In genomic region chr11:62538470-62539237, GRCh38 we compare ENCODE assay signal across 9 cellular contexts. TPM values are rescaled to one million over a fixed set of nuclear protein-coding genes. Genes with fewer than 3 reads are reported as not detected.
DNase-seq lines count a peak whose midpoint lies in the region; TF ChIP-seq lines count a peak whose summit lies in the region.
"Had no signal": no experiment of that assay in that cellular context is flagged by ENCODE, and none has a peak within 500 bp of the region (broad histone marks: within the 10 kb centered on the region; RNA-seq: fewer than 3 reads in every experiment).

No MANE protein-coding gene starts in this region.

- peak overlapping the region in 6 of 11 experiments; percentile 5 to 61 (median 48); a peak in 7 of 22 replicates for H3K9ac ChIP-seq in BLaER1 treated with 17β-estradiol and CSF1 and Interleukin-3, amounts not matched to agents 10 nM and 100 nM
- peak overlapping the region; percentile 40 to 80 for H3K9ac ChIP-seq in colonic mucosa (ENCODE audit: low read depth in 2 of 2, low read length in 2 of 2)

- H4K20me1 ChIP-seq in BLaER1 treated with 17β-estradiol and CSF1 and Interleukin-3, amounts not matched to agents 10 nM and 100 nM, result peaks cover 0 to 100% (median 7%) of the 10 kb centered on the region in 11 experiments; a peak in 12 of 22 replicates
- peaks cover 92% of the 10 kb centered on the region for H4K20me1 ChIP-seq in osteoblast (ENCODE audit: insufficient read depth, low read length)

- peaks cover 29 to 66% (median 56%) of the 10 kb centered on the region in 10 experiments for H3K4me1 ChIP-seq in BLaER1 treated with 17β-estradiol and CSF1 and Interleukin-3, amounts not matched to agents 10 nM and 100 nM
- H3K4me1 ChIP-seq in colonic mucosa (peaks cover 56% of the 10 kb centered on the region), osteoblast (ENCODE audit: insufficient read depth, low read length) (peaks cover 64% of the 10 kb centered on the region)

- H3K27me3 ChIP-seq in BLaER1 treated with 17β-estradiol and CSF1 and Interleukin-3, amounts not matched to agents 10 nM and 100 nM, result peaks cover 0 to 13% (median 8%) of the 10 kb centered on the region in 11 experiments; a peak in 16 of 22 replicates
- no peaks in the 10 kb centered on the region for H3K27me3 ChIP-seq in colonic mucosa
- H3K27me3 ChIP-seq in osteoblast (ENCODE audit: insufficient read depth, low read length), result no peaks in the 10 kb centered on the region
- H3K27me3 ChIP-seq: testis had no signal

- intact Hi-C loops in colonic mucosa (cut with DNase I), result no loop called here

- no peak for TF ChIP-seq POLR2A in NB4 (IDR thresholded peaks at IDR 0.05; ENCODE audit: extremely low read depth, insufficient read length)

- H3K27ac ChIP-seq in BLaER1 treated with 17β-estradiol and CSF1 and Interleukin-3, amounts not matched to agents 10 nM and 100 nM, result peak overlapping the region in 3 of 11 experiments; percentile 2 to 44 (median 38); a peak in 4 of 22 replicates
- H3K27ac ChIP-seq in colonic mucosa, result peak overlapping the region; percentile 96
- peak overlapping the region; percentile 58 for H3K27ac ChIP-seq in osteoblast (ENCODE audit: low read depth, low read length)

- peak overlapping the region; percentile 32 to 100 (median 65) for H3K4me2 ChIP-seq in BLaER1 treated with 17β-estradiol and CSF1 and Interleukin-3, amounts not matched to agents 10 nM and 100 nM
- H3K4me2 ChIP-seq in osteoblast (ENCODE audit: insufficient read depth, low read length), result peak overlapping the region; percentile 82

- H3K36me3 ChIP-seq in BLaER1 treated with 17β-estradiol and CSF1 and Interleukin-3, amounts not matched to agents 10 nM and 100 nM, result peaks cover 0 to 55% (median 0%) of the 10 kb centered on the region in 11 experiments; a peak in 11 of 22 replicates
- H3K36me3 ChIP-seq in colonic mucosa (peaks cover 21% of the 10 kb centered on the region), osteoblast (ENCODE audit: insufficient read depth, low read length) (peaks cover 37% of the 10 kb centered on the region)

- H2AFZ ChIP-seq in osteoblast (ENCODE audit: low read length), result no peak overlapping the region

- H3K9me3 ChIP-seq in BLaER1 treated with 17β-estradiol and CSF1 and Interleukin-3, amounts not matched to agents 10 nM and 100 nM (replicated peaks in 1 of 11), result no peaks in the 10 kb centered on the region
- H3K9me3 ChIP-seq in colonic mucosa (no peaks in the 10 kb centered on the region), osteoblast (ENCODE audit: low read depth, low read length) (no peaks in the 10 kb centered on the region)
- H3K9me3 ChIP-seq: testis had no signal

- H3K79me2 ChIP-seq in osteoblast (ENCODE audit: insufficient read depth, low read length), result peaks cover 99% of the 10 kb centered on the region

- DNase-seq in NB4 (ENCODE audit: low read depth) (no peak), colonic mucosa (peak; percentile 50), osteoblast (ENCODE audit: insufficient read length, low spot score, missing footprints) (peak; percentile 81), NCI-H1048 (lab: John Stamatoyannopoulos, UW) (no peak), islet precursor cell (no peak), NCI-H446 treated with DMSO at 0.1 percent for 48 hours (lab: John Stamatoyannopoulos, UW) (no peak), middle frontal gyrus (ENCODE audit: extremely low spot score, low spot score) (no peak)
- DNase-seq: testis had no signal

- no peak overlapping the region for H3K4me3 ChIP-seq in BLaER1 treated with 17β-estradiol and CSF1 and Interleukin-3, amounts not matched to agents 10 nM and 100 nM
- H3K4me3 ChIP-seq in NB4 (ENCODE audit: low read depth, low read length) (peak overlapping the region; percentile 9), colonic mucosa (peak overlapping the region; percentile 0), osteoblast (ENCODE audit: insufficient read depth, low read length) (peak overlapping the region; percentile 51)
- H3K4me3 ChIP-seq: testis had no signal

- TF ChIP-seq CTCF in NB4 (IDR thresholded peaks at IDR 0.05; ENCODE audit: low read depth, low read length), result no peak
- TF ChIP-seq CTCF in colonic mucosa (IDR thresholded peaks at IDR 0.05), result no peak
- TF ChIP-seq CTCF in osteoblast (IDR thresholded peaks at IDR 0.05; ENCODE audit: extremely low read depth, low read depth, low read length), result no peak

RNA-seq across cellular contexts. Expression of gene AHNAK, which starts 8.0 kb away (rescaled TPM):
- 100 to 1,000 TPM; 458 to 631 TPM for total RNA-seq in colonic mucosa
- total RNA-seq in osteoblast, result 646 and 720 TPM in 2 replicates

RNA-seq across cellular contexts. Expression of gene EEF1G, which starts 35.0 kb away (rescaled TPM):
- total RNA-seq in colonic mucosa, result 1,000 to 10,000 TPM; 1,328 to 1,358 TPM
- 1,004 and 1,049 TPM in 2 replicates for total RNA-seq in osteoblast

RNA-seq across cellular contexts. Expression of gene TUT1, which starts 52.7 kb away (rescaled TPM):
- total RNA-seq in colonic mucosa, result 10 to 100 TPM; 11.1 to 26.2 TPM
- 6.5 and 7.6 TPM in 2 replicates for total RNA-seq in osteoblast

Comparison
In these comparisons a context has a peak if more than half of its experiments do, and no peak if none do; other contexts are left out.
1. H3K4me3 ChIP-seq: peak in NB4 (single experiment), colonic mucosa (single experiment) and osteoblast (single experiment); none in BLaER1 treated with 17β-estradiol and CSF1 and Interleukin-3, amounts not matched to agents 10 nM and 100 nM (0 of 10).
2. DNase-seq: peak in colonic mucosa (single experiment) and osteoblast (single experiment); none in NB4 (single experiment), NCI-H1048 (single experiment), islet precursor cell (single experiment), NCI-H446 treated with DMSO at 0.1 percent for 48 hours (single experiment) and middle frontal gyrus (single experiment).